In the genomic region with DNA sequence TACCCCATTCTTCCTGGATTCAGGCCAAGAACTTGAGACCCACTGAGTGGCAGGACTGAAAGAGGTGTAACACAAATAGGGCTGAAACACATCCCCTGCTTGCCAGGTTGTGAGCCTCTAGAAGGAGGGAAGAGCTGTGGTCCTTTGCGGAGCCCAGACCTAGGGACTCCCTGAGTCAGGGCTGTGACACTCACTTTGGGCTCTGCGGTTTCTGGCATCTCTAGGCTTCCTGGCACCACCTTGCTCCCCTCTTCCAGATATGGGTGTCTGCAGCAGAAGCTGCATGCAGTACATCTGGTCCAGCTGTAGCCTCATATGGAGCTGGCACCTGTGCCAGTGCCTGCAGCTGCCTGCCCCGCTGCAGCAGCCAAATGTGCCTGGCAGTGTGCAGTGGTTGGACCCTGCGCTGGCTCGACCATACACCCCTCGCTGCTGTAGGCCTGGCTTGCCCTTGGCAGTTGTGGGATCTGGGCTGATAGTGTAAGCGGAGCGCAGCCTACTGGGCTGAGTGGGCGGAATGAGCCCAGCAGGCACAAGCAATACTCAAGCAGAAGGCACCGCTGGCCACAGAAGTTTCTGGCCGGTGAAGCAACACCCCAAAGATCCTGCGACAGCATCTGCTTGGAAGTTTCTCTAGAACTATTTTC, we compare ENCODE assay signal across 13 cellular contexts.
DNase-seq lines count a peak whose midpoint lies in the region; ATAC-seq and TF ChIP-seq lines count a peak whose summit lies in the region.
"Had no signal": no experiment of that assay in that cellular context is flagged by ENCODE, and none has a peak within 500 bp of the region (broad histone marks: within the 10 kb centered on the region; RNA-seq: fewer than 3 reads in every experiment).

No MANE protein-coding gene starts in this region.

- no peak for TF ChIP-seq POLR2A in spleen (IDR thresholded peaks at IDR 0.05)
- no peak for TF ChIP-seq POLR2A in suprapubic skin (IDR thresholded peaks at IDR 0.05)

- H3F3A ChIP-seq in SK-N-SH (replicated peaks; ENCODE audit: insufficient read depth) = peaks cover 7% of the 10 kb centered on the region

- no peak for TF ChIP-seq CTCF in SK-N-SH (IDR thresholded peaks at IDR 0.05)
- no peak for TF ChIP-seq CTCF in foreskin keratinocyte (conservative IDR thresholded peaks at IDR 0.05)
- TF ChIP-seq CTCF in spleen (IDR thresholded peaks at IDR 0.05 in 8 of 11, conservative IDR thresholded peaks at IDR 0.05 in 3 of 11) = no peak
- TF ChIP-seq CTCF in suprapubic skin (IDR thresholded peaks at IDR 0.05) = no peak

- peak; percentile 45 for TF ChIP-seq RAD21 in SK-N-SH (IDR thresholded peaks at IDR 0.05; ENCODE audit: low read length)

- H3K36me3 ChIP-seq in SK-N-SH (replicated peaks in 1 of 2; ENCODE audit: control insufficient read depth in 1 of 2, insufficient read depth in 2 of 2, low read length in 1 of 2) = no peaks in the 10 kb centered on the region
- no peaks in the 10 kb centered on the region for H3K36me3 ChIP-seq in spleen
- H3K36me3 ChIP-seq in MG63 = no peaks in the 10 kb centered on the region
- H3K36me3 ChIP-seq in suprapubic skin = no peaks in the 10 kb centered on the region
- H3K36me3 ChIP-seq: neutrophil, transverse colon had no signal

- H3K9me3 ChIP-seq in SK-N-SH (no peaks in the 10 kb centered on the region), spleen (peaks cover 0 to 13% (median 0%) of the 10 kb centered on the region in 8 donors), MG63 (no peaks in the 10 kb centered on the region; the same call in 1 of the 2 replicates), suprapubic skin (no peaks in the 10 kb centered on the region)
- H3K9me3 ChIP-seq: neutrophil, transverse colon had no signal

- WGBS in SK-N-SH (ENCODE audit: low lambda C conversion rate) = 97% methylated on average over 8 of the region's 12 CpGs
- 89 to 97% (median 94%) methylated on average over 12 of the region's 12 CpGs for WGBS in spleen, 5 donors
- WGBS in suprapubic skin = 62% methylated on average over 8 of the region's 12 CpGs

- ATAC-seq in foreskin keratinocyte (peak; percentile 9), GM18520 (IDR thresholded peaks at IDR 0.05; ENCODE audit: unreplicated experiment) (no peak)

- intact Hi-C loops in spleen (cut with DNase I; ENCODE audit: low total_unique reads) = no loop called here

- POLR2A ChIA-PET in SK-N-SH (lab: Yijun Ruan, JAX) = no interaction called here

- H3K4me3 ChIP-seq in SK-N-SH (ENCODE audit: low read depth in 2 of 2, low read length in 1 of 2) (no peak overlapping the region), spleen (no peak overlapping the region), MG63 (no peak overlapping the region), suprapubic skin (no peak overlapping the region)
- H3K4me3 ChIP-seq: transverse colon had no signal

- no peaks in the 10 kb centered on the region for H4K20me1 ChIP-seq in SK-N-SH (ENCODE audit: insufficient read depth)

- H3K4me2 ChIP-seq in SK-N-SH = no peak overlapping the region

- H3K4me1 ChIP-seq in SK-N-SH (ENCODE audit: control insufficient read depth in 1 of 2, insufficient read depth in 2 of 2, low read depth in 1 of 2, low read length in 1 of 2) (peaks cover 4 to 7% of the 10 kb centered on the region in 2 experiments; a peak in 3 of 4 replicates), foreskin keratinocyte (peaks cover 15% of the 10 kb centered on the region), spleen (no peaks in the 10 kb centered on the region), suprapubic skin (peaks cover 11% of the 10 kb centered on the region)

- no peak overlapping the region for H3K9ac ChIP-seq in SK-N-SH

- H3K79me2 ChIP-seq in SK-N-SH (ENCODE audit: insufficient read depth) = no peaks in the 10 kb centered on the region

- H2AFZ ChIP-seq in SK-N-SH (ENCODE audit: low read depth) = no peak overlapping the region

- H3K9me2 ChIP-seq in SK-N-SH = no peaks in the 10 kb centered on the region

- CTCF ChIA-PET in SK-N-SH (lab: Yijun Ruan, JAX) = interaction anchor here (0.5 to 1.5 kb wide), 3 partner anchors 9 to 74 kb away, joined by 3 read pairs; no protein-coding TSS in a partner anchor

- H3K27me3 ChIP-seq in SK-N-SH (ENCODE audit: insufficient read depth) = no peaks in the 10 kb centered on the region
- H3K27me3 ChIP-seq in foreskin keratinocyte = no peaks in the 10 kb centered on the region
- H3K27me3 ChIP-seq in spleen (replicated peaks in 1 of 7) = no peaks in the 10 kb centered on the region
- no peaks in the 10 kb centered on the region for H3K27me3 ChIP-seq in MG63
- H3K27me3 ChIP-seq in suprapubic skin = no peaks in the 10 kb centered on the region
- H3K27me3 ChIP-seq: neutrophil, transverse colon had no signal

- H3K27ac ChIP-seq in SK-N-SH (ENCODE audit: low read depth in 2 of 2, low read length in 1 of 2) (no peak overlapping the region), foreskin keratinocyte (no peak overlapping the region), spleen (no peak overlapping the region), suprapubic skin (no peak overlapping the region)
- H3K27ac ChIP-seq: neutrophil, transverse colon had no signal

- no peak for TF ChIP-seq EP300 in SK-N-SH (IDR thresholded peaks at IDR 0.05; ENCODE audit: borderline replicate concordance in 1 of 2, low read depth in 1 of 2, low read length in 1 of 2)
- no peak for TF ChIP-seq EP300 in suprapubic skin (IDR thresholded peaks at IDR 0.05)

- DNase-seq in NCI-H345 (lab: John Stamatoyannopoulos, UW) = peak; percentile 26
- DNase-seq in NCI-H345 treated with DMSO at 0.1 percent for 48 hours (lab: John Stamatoyannopoulos, UW; ENCODE audit: unreplicated experiment) = no peak
- no peak for DNase-seq in SK-N-SH
- no peak for DNase-seq in foreskin keratinocyte
- DNase-seq in spleen = peak; percentile 61
- DNase-seq in MG63 = no peak
- DNase-seq in suprapubic skin (ENCODE audit: low spot score in 2 of 2) = no peak
- DNase-seq: glutamatergic neuron, NCI-H1092 treated with DMSO at 0.1 percent for 48 hours, small intestine, transverse colon had no signal

TF ChIP-seq in SK-N-SH, 30 proteins besides CTCF, POLR2A, EP300 and RAD21:
- TF ChIP-seq RCOR1 (IDR thresholded peaks at IDR 0.05; ENCODE audit: low read length) (no peak), SIN3A (IDR thresholded peaks at IDR 0.05; ENCODE audit: borderline replicate concordance, low read depth, low read length) (no peak), ELF1 (IDR thresholded peaks at IDR 0.05) (no peak), FOSL2 (IDR thresholded peaks at IDR 0.05; ENCODE audit: borderline replicate concordance, low read depth) (no peak), NRF1 (IDR thresholded peaks at IDR 0.05; ENCODE audit: low read depth, low read length) (no peak), POLR2AphosphoS5 (IDR thresholded peaks at IDR 0.05; ENCODE audit: low read depth, low read length) (no peak), MEF2A (IDR thresholded peaks at IDR 0.05; ENCODE audit: borderline replicate concordance, low read depth) (no peak), CHD2 (IDR thresholded peaks at IDR 0.05; ENCODE audit: low read length, partially characterized antibody) (no peak), NFIC (IDR thresholded peaks at IDR 0.05; ENCODE audit: borderline replicate concordance) (no peak), MXI1 (IDR thresholded peaks at IDR 0.05; ENCODE audit: low read depth, low read length) (no peak), IRF3 (IDR thresholded peaks at IDR 0.05; ENCODE audit: low read depth, low read length) (no peak), RFX5 (IDR thresholded peaks at IDR 0.05; ENCODE audit: low read length) (no peak), GABPA (IDR thresholded peaks at IDR 0.05; ENCODE audit: low read depth) (no peak), TAF1 (IDR thresholded peaks at IDR 0.05; ENCODE audit: borderline replicate concordance, low read depth, low read length) (no peak), USF1 (IDR thresholded peaks at IDR 0.05; ENCODE audit: borderline replicate concordance, low read depth) (no peak), ZBTB33 (IDR thresholded peaks at IDR 0.05; ENCODE audit: borderline replicate concordance, low read depth) (no peak), TEAD4 (IDR thresholded peaks at IDR 0.05; ENCODE audit: borderline replicate concordance, insufficient read depth) (no peak), TCF12 (IDR thresholded peaks at IDR 0.05) (no peak)

Comparison
In these comparisons a context has a peak if more than half of its experiments do, and no peak if none do; other contexts are left out.
1. DNase-seq: peak in NCI-H345 (single experiment) and spleen (single experiment); none in NCI-H345 treated with DMSO at 0.1 percent for 48 hours (single experiment), SK-N-SH (single experiment), foreskin keratinocyte (0 of 2), MG63 (single experiment) and suprapubic skin (0 of 2).